8 cellular contexts compared by ENCODE assay signal in genomic region chr19:11597202-11598102, GRCh38. TPM values are rescaled to one million over a fixed set of nuclear protein-coding genes. Genes with fewer than 3 reads are reported as not detected.
A peak's percentile ranks its signal among the peaks of the same experiment; 100 is the strongest.
DNase-seq lines count a peak whose midpoint lies in the region; ATAC-seq and TF ChIP-seq lines count a peak whose summit lies in the region.

TSS of gene ZNF627 (plus strand) at chr19:11597483. CDS start at chr19:11597628, 145 bp downstream.

- no peaks in the 10 kb centered on the region for H3K9me3 ChIP-seq in heart left ventricle

- ATAC-seq in HG02759 (IDR thresholded peaks at IDR 0.05; ENCODE audit: unreplicated experiment) (peak; percentile 97), heart left ventricle (peak; percentile 100)

- DNase-seq in NCI-H1417 (lab: John Stamatoyannopoulos, UW) (peak; percentile 93 to 99 (median 99)), SW 1271 (lab: John Stamatoyannopoulos, UW) (peak; percentile 95 to 98), heart left ventricle (peak; percentile 99 to 100 (median 99)), pons (ENCODE audit: low spot score) (peak; percentile 98), type B pancreatic cell (ENCODE audit: extremely low spot score, unreplicated experiment) (peak; percentile 98)

- H3K36me3 Mint-ChIP-seq in type B pancreatic cell: peaks cover 32% of the 10 kb centered on the region

- H3K27me3 ChIP-seq in heart left ventricle: no peaks in the 10 kb centered on the region

- peak; percentile 14 for TF ChIP-seq CTCF in GM12873 (IDR thresholded peaks at IDR 0.05; ENCODE audit: insufficient read depth, low read depth, low read length, missing control alignments)
- TF ChIP-seq CTCF in heart left ventricle (IDR thresholded peaks at IDR 0.05): peak in 6 of 12 donors; percentile 5 to 47 (median 27)
- peak; percentile 50 for TF ChIP-seq CTCF in type B pancreatic cell (conservative IDR thresholded peaks at IDR 0.05)

- WGBS in adipose tissue, 3 donors: 0% methylated on average over 65 to 67 of the region's 67 CpGs
- 0 to 1% (median 0%) methylated on average over 35 to 67 of the region's 67 CpGs for WGBS in heart left ventricle, 4 donors

- H3K4me1 Mint-ChIP-seq in type B pancreatic cell (ENCODE audit: unreplicated experiment): peaks cover 13% of the 10 kb centered on the region

- peak within 1 kb of the TSS; percentile 70 to 99 (median 88) for H3K4me3 ChIP-seq in heart left ventricle

- peak; percentile 80 to 96 for TF ChIP-seq POLR2A in heart left ventricle (IDR thresholded peaks at IDR 0.05)

- peaks cover 0 to 4% (median 0%) of the 10 kb centered on the region in 9 donors for H3K36me3 ChIP-seq in heart left ventricle

- intact Hi-C loops in heart left ventricle (cut with DNase I): loop anchor here in 3 of 10 donors (5.0 to 10.0 kb wide), 3 partner anchors 40 to 223 kb away; partner anchors contain the start of genes ELOF1 (in 1 of the 3), SWSAP1 (in 1 of the 3) and ZNF653 (in 1 of the 3)

- H3K27me3 Mint-ChIP-seq in type B pancreatic cell: no peaks in the 10 kb centered on the region

- peak within 1 kb of the TSS; percentile 97 for H3K4me3 Mint-ChIP-seq in type B pancreatic cell

- H3K27ac Mint-ChIP-seq in type B pancreatic cell: peak within 1 kb of the TSS; percentile 96

- peaks cover 0 to 19% (median 12%) of the 10 kb centered on the region in 12 donors for H3K4me1 ChIP-seq in heart left ventricle

- H3K9me3 Mint-ChIP-seq in type B pancreatic cell: peaks cover 9% of the 10 kb centered on the region

- H3K27ac ChIP-seq in adipose tissue (ENCODE audit: low read depth, low read length) (peak within 1 kb of the TSS; percentile 3), heart left ventricle (peak within 1 kb of the TSS; percentile 44 to 95 (median 91))

RNA-seq across cellular contexts. Expression of gene ZNF627, which starts in this region (rescaled TPM):
- 1 to 10 TPM; 1.7 to 5.7 (median 2.4) TPM for polyA plus RNA-seq in adipose tissue
- 1 to 10 TPM; 3.5 to 9.2 (median 6.0) TPM for total RNA-seq in heart left ventricle
- 1 to 10 TPM; 2.5 to 4.6 TPM for polyA plus RNA-seq in heart left ventricle
- total RNA-seq in type B pancreatic cell (ENCODE audit: low replicate concordance): 21.6 and 26.1 TPM in 2 replicates

Comparison
In these comparisons a context has a peak if more than half of its experiments do, and no peak if none do; other contexts are left out.
1. Peak in every context shown above with its lines: DNase-seq, ATAC-seq, H3K4me3 ChIP-seq and H3K27ac ChIP-seq.